Comparison of ENCODE assay signal across 8 cellular contexts in the genomic region with DNA sequence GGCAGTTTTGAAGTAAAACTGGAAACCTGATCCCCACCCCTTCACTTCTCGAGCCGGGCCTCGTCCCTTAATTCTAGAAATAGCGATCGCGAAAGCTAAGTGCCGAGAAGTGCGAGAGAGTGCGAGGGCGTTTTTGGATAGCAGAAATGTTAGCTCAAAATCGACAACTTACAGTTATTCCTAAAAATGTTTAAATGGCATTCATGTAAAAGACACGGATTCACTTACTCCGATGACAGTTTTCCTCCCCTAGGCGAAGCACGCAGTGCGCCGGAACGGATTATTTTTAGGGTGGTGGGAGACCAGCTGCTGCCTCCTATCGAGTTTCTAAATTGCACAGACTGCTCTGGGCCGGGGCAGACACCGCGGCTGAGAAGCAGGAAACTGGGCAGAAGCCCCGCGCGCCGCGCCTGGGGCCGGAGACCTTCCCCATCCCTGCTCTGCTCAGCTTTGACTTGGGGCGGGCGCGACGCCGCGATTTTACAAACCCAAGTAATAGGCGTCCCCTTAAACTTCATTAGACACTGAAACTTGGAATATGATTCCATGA. TPM values are rescaled to one million over a fixed set of nuclear protein-coding genes. Genes with fewer than 3 reads are reported as not detected.
DNase-seq lines count a peak whose midpoint lies in the region; ATAC-seq and TF ChIP-seq lines count a peak whose summit lies in the region.

A gene (minus strand): TSS at position 455 of the 550 bp plus-strand sequence. CDS start 4,752 bp downstream, outside the sequence.

- H3K4me1 ChIP-seq in SK-N-SH (ENCODE audit: control insufficient read depth in 1 of 2, insufficient read depth in 2 of 2, low read depth in 1 of 2, low read length in 1 of 2) (peaks cover 0 to 5% of the 10 kb centered on the region in 2 experiments; a peak in 1 of 4 replicates), mucosa of stomach (ENCODE audit: control insufficient read depth, insufficient read depth, low read length) (no peaks in the 10 kb centered on the region)

- H3K4me2 ChIP-seq in SK-N-SH = peak within 1 kb of the TSS; percentile 67

- TF ChIP-seq CTCF in SK-N-SH (IDR thresholded peaks at IDR 0.05) = no peak

- H2AFZ ChIP-seq in SK-N-SH (ENCODE audit: low read depth) = no peak within 1 kb of the TSS

- no peaks in the 10 kb centered on the region for H3K9me2 ChIP-seq in SK-N-SH

- peak; percentile 37 for ATAC-seq in GM18508 (IDR thresholded peaks at IDR 0.05; ENCODE audit: insufficient read depth, unreplicated experiment)
- no peak for ATAC-seq in HG03280 (IDR thresholded peaks at IDR 0.05; ENCODE audit: unreplicated experiment)

- DNase-seq in SK-N-SH (peak; percentile 35), fibroblast of gingiva (ENCODE audit: low read depth) (peak; percentile 20), AML-193 (lab: John Stamatoyannopoulos, UW) (no peak), erythroblast (lab: John Stamatoyannopoulos, UW) (no peak), H4 (ENCODE audit: low spot score) (no peak)

- H3K36me3 ChIP-seq in SK-N-SH (replicated peaks in 1 of 2; ENCODE audit: control insufficient read depth in 1 of 2, insufficient read depth in 2 of 2, low read length in 1 of 2) = no peaks in the 10 kb centered on the region
- no peaks in the 10 kb centered on the region for H3K36me3 ChIP-seq in mucosa of stomach (ENCODE audit: control insufficient read depth, insufficient read depth, low read length)

- H3K27ac ChIP-seq in SK-N-SH (ENCODE audit: low read depth in 2 of 2, low read length in 1 of 2) = no peak within 1 kb of the TSS; a peak in 1 of 4 replicates

- CTCF ChIA-PET in SK-N-SH (lab: Yijun Ruan, JAX) = interaction anchor here (1.3 kb wide), 1 partner anchor 84 kb away, joined by 3 read pairs; no protein-coding TSS in a partner anchor

- peaks cover 32% of the 10 kb centered on the region; the same call in 1 of the 2 replicates for H3K27me3 ChIP-seq in SK-N-SH (ENCODE audit: insufficient read depth)
- H3K27me3 ChIP-seq in mucosa of stomach (ENCODE audit: control insufficient read depth, insufficient read depth, low read length) = peaks cover 28% of the 10 kb centered on the region

- H3K4me3 ChIP-seq in SK-N-SH (ENCODE audit: low read depth in 2 of 2, low read length in 1 of 2) (peak within 1 kb of the TSS; percentile 26 to 46), mucosa of stomach (ENCODE audit: low read length) (no peak within 1 kb of the TSS)

- TF ChIP-seq RAD21 in SK-N-SH (IDR thresholded peaks at IDR 0.05; ENCODE audit: low read length) = no peak

- TF ChIP-seq EP300 in SK-N-SH (IDR thresholded peaks at IDR 0.05; ENCODE audit: borderline replicate concordance in 1 of 2, low read depth in 1 of 2, low read length in 1 of 2) = no peak

- H3K9ac ChIP-seq in SK-N-SH = no peak within 1 kb of the TSS
- H3K9ac ChIP-seq in mucosa of stomach (ENCODE audit: low read length) = peak within 1 kb of the TSS; percentile 24

- 17% methylated on average over 23 of the region's 35 CpGs for WGBS in SK-N-SH (ENCODE audit: low lambda C conversion rate)

- POLR2A ChIA-PET in SK-N-SH (lab: Yijun Ruan, JAX) = no interaction called here

- H4K20me1 ChIP-seq in SK-N-SH (ENCODE audit: insufficient read depth) = no peaks in the 10 kb centered on the region

- TF ChIP-seq POLR2A in erythroblast (IDR thresholded peaks at IDR 0.05; ENCODE audit: low read length) = no peak

- H3K79me2 ChIP-seq in SK-N-SH (ENCODE audit: insufficient read depth) = no peaks in the 10 kb centered on the region

- no peaks in the 10 kb centered on the region for H3K9me3 ChIP-seq in SK-N-SH
- H3K9me3 ChIP-seq in mucosa of stomach (ENCODE audit: control insufficient read depth, low read length) = no peaks in the 10 kb centered on the region

- no peaks in the 10 kb centered on the region for H3F3A ChIP-seq in SK-N-SH (replicated peaks; ENCODE audit: insufficient read depth)

TF ChIP-seq in SK-N-SH, 30 proteins besides CTCF, POLR2A, EP300 and RAD21:
- no peak for TF ChIP-seq CHD2 (IDR thresholded peaks at IDR 0.05; ENCODE audit: low read length, partially characterized antibody)
- TF ChIP-seq EZH2phosphoT487 (IDR thresholded peaks at IDR 0.05; ENCODE audit: borderline replicate concordance, low read depth) = no peak
- TF ChIP-seq YY1 (IDR thresholded peaks at IDR 0.05; ENCODE audit: low read depth) = no peak
- TF ChIP-seq POLR2AphosphoS5 (IDR thresholded peaks at IDR 0.05; ENCODE audit: low read depth, low read length) = no peak
- TF ChIP-seq SMC3 (IDR thresholded peaks at IDR 0.05; ENCODE audit: low read depth, low read length) = no peak
- no peak for TF ChIP-seq SIN3A (IDR thresholded peaks at IDR 0.05; ENCODE audit: borderline replicate concordance, low read depth, low read length)
- TF ChIP-seq TAF1 (IDR thresholded peaks at IDR 0.05; ENCODE audit: borderline replicate concordance, low read depth, low read length) = no peak
- no peak for TF ChIP-seq JUND (IDR thresholded peaks at IDR 0.05)
- no peak for TF ChIP-seq NFIC (IDR thresholded peaks at IDR 0.05; ENCODE audit: borderline replicate concordance)

RNA-seq across cellular contexts. Expression of the gene that starts here (rescaled TPM):
- polyA plus RNA-seq in SK-N-SH (2012; rRNA removed) = 0.02 and 0.06 TPM in 2 replicates
- 0.05 and 0.08 TPM in 2 replicates for polyA plus RNA-seq in SK-N-SH (2012; cell fraction: cytosol; rRNA removed)
- 0.02 and 0.06 TPM in 2 replicates for polyA plus RNA-seq in SK-N-SH (2012; cell fraction: nucleus; rRNA removed)
- total RNA-seq in H4 (2014; rRNA removed; shearing (Covaris generic)) = 0.06 TPM in 1 of 2 replicates, not detected in the other

Comparison
In these comparisons a context has a peak if more than half of its experiments do, and no peak if none do; other contexts are left out.
1. Peak in DNase-seq, H3K4me3 ChIP-seq and H3K4me2 ChIP-seq in SK-N-SH; RNA of the gene not detected or under 1 TPM.